ENCODE assay signal across 1 cellular context in genomic region chr17:74972973-74973328, GRCh38.
TF ChIP-seq lines count a peak whose summit lies in the region.

No MANE protein-coding gene starts in this region.

TF ChIP-seq in K562, 482 proteins besides CTCF, POLR2A, EP300 and RAD21:
- TF ChIP-seq ARNT (IDR thresholded peaks at IDR 0.05) (no peak), HDAC1 (IDR thresholded peaks at IDR 0.05) (peak in 1 of 2 experiments; percentile 63; a peak in 2 of 4 replicates), AFF1 (IDR thresholded peaks at IDR 0.05; ENCODE audit: low read depth in 1 of 2, partially characterized antibody in 2 of 2) (no peak), ZNF224 (CRISPR knock-in tag; IDR thresholded peaks at IDR 0.05) (0 out of 2 replicates have a peak, but pooled peaks have one; percentile 28), PBX2 (CRISPR knock-in tag; IDR thresholded peaks at IDR 0.05; ENCODE audit: low read depth) (no peak), PBX2 (tag; conservative IDR thresholded peaks at IDR 0.05; ENCODE audit: low read depth) (no peak), TRIM24 (IDR thresholded peaks at IDR 0.05) (no peak), MAX (CRISPR knock-in tag; IDR thresholded peaks at IDR 0.05) (peak; percentile 40; the same call in 1 of the 2 replicates), DEAF1 (CRISPR knock-in tag; IDR thresholded peaks at IDR 0.05) (no peak), NRF1 (conservative IDR thresholded peaks at IDR 0.05 in 1 of 2, IDR thresholded peaks at IDR 0.05 in 1 of 2) (0 out of 4 replicates have a peak, but pooled peaks of 1 of the 2 experiments have one; percentile 25), BHLHE40 (IDR thresholded peaks at IDR 0.05; ENCODE audit: low read length) (0 out of 2 replicates have a peak, but pooled peaks have one; percentile 1), HMGN3 (IDR thresholded peaks at IDR 0.05; ENCODE audit: borderline replicate concordance, extremely low read depth, insufficient read length, low read depth, low read length) (peak; percentile 33), VEZF1 (CRISPR knock-in tag; IDR thresholded peaks at IDR 0.05) (0 out of 2 replicates have a peak, but pooled peaks have one; percentile 3), MNT (conservative IDR thresholded peaks at IDR 0.05) (peak in 1 of 2 experiments; percentile 75; a peak in 3 of 4 replicates), L3MBTL2 (IDR thresholded peaks at IDR 0.05) (no peak; the same call in 1 of the 2 replicates), NKRF (IDR thresholded peaks at IDR 0.05; ENCODE audit: borderline replicate concordance) (peak; percentile 43; the same call in 1 of the 2 replicates), SAP30 (IDR thresholded peaks at IDR 0.05; ENCODE audit: borderline replicate concordance, insufficient read depth, low read depth, low read length, poor library complexity, severe bottlenecking) (peak; percentile 26)
